8 cellular contexts compared by ENCODE assay signal in genomic region chr20:44582321-44583025, GRCh38. TPM values are rescaled to one million over a fixed set of nuclear protein-coding genes. Genes with fewer than 3 reads are reported as not detected.
A peak's percentile ranks its signal among the peaks of the same experiment; 100 is the strongest.
DNase-seq lines count a peak whose midpoint lies in the region; ATAC-seq and TF ChIP-seq lines count a peak whose summit lies in the region.

Gene PKIG (plus strand): TSS chr20:44582579. CDS start chr20:44614557, 31,978 bp downstream.

- peak; percentile 68 for ATAC-seq in IMR-90 (ENCODE audit: low read depth)
- ATAC-seq in GM18517 (IDR thresholded peaks at IDR 0.05; ENCODE audit: unreplicated experiment), result no peak

- H3K18ac ChIP-seq in IMR-90 (ENCODE audit: low read depth, low read length), result peak within 1 kb of the TSS; percentile 96

- BruUV-seq in IMR-90 (replicated peaks; lab: Mats Ljungman, UMichigan), result TSS peak; percentile 63

- H4K91ac ChIP-seq in IMR-90 (ENCODE audit: insufficient read depth, low read depth, low read length), result peak within 1 kb of the TSS; percentile 94

- 50% methylated on average over 1 of the region's 6 CpGs; no CpG with 5 or more reads in 1 of the 2 experiments for WGBS in IMR-90 (ENCODE audit: extremely low coverage in 2 of 2, insufficient read length in 1 of 2), 2 experiments

- DNase-seq in IMR-90 (peak; percentile 90), astrocyte of the spinal cord (ENCODE audit: low read depth, low spot score) (peak; percentile 80), HT-29 (ENCODE audit: low spot score) (no peak), NCI-H748 (lab: John Stamatoyannopoulos, UW; ENCODE audit: unreplicated experiment) (no peak), inferior parietal cortex (ENCODE audit: extremely low spot score) (no peak)

- H2AK5ac ChIP-seq in IMR-90 (ENCODE audit: low read depth, low read length), result peak within 1 kb of the TSS; percentile 91

- peaks cover 13 to 63% of the 10 kb centered on the region in 2 experiments; a peak in 3 of 4 replicates for H3K79me1 ChIP-seq in IMR-90 (ENCODE audit: low read depth in 1 of 2, low read length in 2 of 2)

- in situ Hi-C loops in IMR-90 (cut with MboI; ENCODE audit: low sequenced_read_pairs), result no loop called here
- in situ Hi-C loops in astrocyte of the spinal cord (cut with HindIII; ENCODE audit: low sequenced_read_pairs), result no loop called here

- peak within 1 kb of the TSS; percentile 88 for H2BK120ac ChIP-seq in IMR-90 (ENCODE audit: low read depth, low read length)

- peak within 1 kb of the TSS; percentile 94 for H4K5ac ChIP-seq in IMR-90 (ENCODE audit: low read depth, low read length)

- no peaks in the 10 kb centered on the region for H3K27me3 ChIP-seq in IMR-90 (ENCODE audit: control insufficient read depth, insufficient read depth, low read length)
- no peaks in the 10 kb centered on the region for H3K27me3 ChIP-seq in layer of hippocampus (ENCODE audit: control insufficient read depth, insufficient read depth, low read length)

- H4K8ac ChIP-seq in IMR-90 (ENCODE audit: low read depth in 2 of 2, low read length in 2 of 2), result peak within 1 kb of the TSS; percentile 2 to 89

- TF ChIP-seq RAD21 in IMR-90 (IDR thresholded peaks at IDR 0.05; ENCODE audit: low read length), result no peak

- intact Hi-C loops in IMR-90 (cut with micrococcal nuclease), result no loop called here

- H3K27ac ChIP-seq in IMR-90 (ENCODE audit: insufficient read depth, low read length) (peak within 1 kb of the TSS; percentile 80), layer of hippocampus (ENCODE audit: low read depth, low read length) (peak within 1 kb of the TSS; percentile 27), temporal lobe (ENCODE audit: low read depth, low read length) (no peak within 1 kb of the TSS)

- peak within 1 kb of the TSS; percentile 79 for H2AFZ ChIP-seq in IMR-90 (replicated peaks; ENCODE audit: low read length, poor library complexity)

- POLR2A ChIA-PET in IMR-90 (lab: Charles Lee; ENCODE audit: unreplicated experiment), result interaction anchor here (0.7 to 1.0 kb wide), 2 partner anchors 9 to 20 kb away, joined by 3 read pairs; no protein-coding TSS in a partner anchor

- H3K4me3 ChIP-seq in IMR-90 (ENCODE audit: insufficient read depth, low read depth, low read length), result peak within 1 kb of the TSS; percentile 50
- peak within 1 kb of the TSS; percentile 27 for H3K4me3 ChIP-seq in astrocyte of the spinal cord (ENCODE audit: low read depth, low read length)

- peak within 1 kb of the TSS; percentile 96 for H3K14ac ChIP-seq in IMR-90 (replicated peaks; ENCODE audit: low read depth, low read length)

- H4K20me1 ChIP-seq in IMR-90 (ENCODE audit: insufficient read depth, low read length), result peaks cover 3% of the 10 kb centered on the region; the same call in 1 of the 2 replicates

- peaks cover 28% of the 10 kb centered on the region for H3K4me1 ChIP-seq in IMR-90 (ENCODE audit: control insufficient read depth, insufficient read depth, low read length)

- H3K4ac ChIP-seq in IMR-90 (ENCODE audit: low read depth, low read length), result peak within 1 kb of the TSS; percentile 96

- H2BK20ac ChIP-seq in IMR-90 (ENCODE audit: low read depth, low read length), result peak within 1 kb of the TSS; percentile 91

- dilution Hi-C loops in IMR-90 (cut with HindIII; ENCODE audit: low sequenced_read_pairs, unreplicated experiment), result no loop called here

- H3K9me1 ChIP-seq in IMR-90 (ENCODE audit: insufficient read depth, low read length), result peaks cover 28% of the 10 kb centered on the region

- peak within 1 kb of the TSS; percentile 53 for H2BK5ac ChIP-seq in IMR-90 (ENCODE audit: low read depth, low read length, poor library complexity, severe bottlenecking)

- peak; percentile 26; the same call in 1 of the 2 replicates for TF ChIP-seq POLR2A in IMR-90 (IDR thresholded peaks at IDR 0.05; ENCODE audit: low read depth, low read length)

- H3K36me3 ChIP-seq in IMR-90 (ENCODE audit: control insufficient read depth, insufficient read depth, low read length), result no peaks in the 10 kb centered on the region

- CTCF ChIA-PET in IMR-90 (lab: Yijun Ruan, JAX), result interaction anchor here (0.9 to 1.2 kb wide), 2 partner anchors 16 to 20 kb away, joined by 3 read pairs; no protein-coding TSS in a partner anchor

- H3K23ac ChIP-seq in IMR-90 (ENCODE audit: low read depth, low read length), result peak within 1 kb of the TSS; percentile 92

- H3K9me3 ChIP-seq in IMR-90 (ENCODE audit: control insufficient read depth, insufficient read depth, low read length), result no peaks in the 10 kb centered on the region

- peak within 1 kb of the TSS; percentile 81 for H2AK9ac ChIP-seq in IMR-90 (replicated peaks; ENCODE audit: low read depth, low read length, poor library complexity)

- peak within 1 kb of the TSS; percentile 82 for H3K9ac ChIP-seq in IMR-90 (ENCODE audit: low read depth, low read length)

- H3K56ac ChIP-seq in IMR-90 (ENCODE audit: extremely low read depth, insufficient read depth, low read length), result peak within 1 kb of the TSS; percentile 92

- H3K4me2 ChIP-seq in IMR-90 (ENCODE audit: low read depth, low read length), result peak within 1 kb of the TSS; percentile 79

- peak within 1 kb of the TSS; percentile 91; the same call in 2 of the 3 replicates for H2BK15ac ChIP-seq in IMR-90 (ENCODE audit: low read depth, low read length)

- TF ChIP-seq CTCF in IMR-90 (conservative IDR thresholded peaks at IDR 0.05; ENCODE audit: low read depth, low read length), result no peak
- no peak for TF ChIP-seq CTCF in astrocyte of the spinal cord (IDR thresholded peaks at IDR 0.05; ENCODE audit: low read depth, low read length)

TF ChIP-seq in IMR-90, 13 proteins besides CTCF, POLR2A, EP300 and RAD21:
- TF ChIP-seq MXI1 (IDR thresholded peaks at IDR 0.05; ENCODE audit: borderline replicate concordance, low read depth, low read length) (no peak), CEBPB (IDR thresholded peaks at IDR 0.05; ENCODE audit: low read depth, low read length) (peak; percentile 45; the same call in 1 of the 2 replicates)

RNA-seq across cellular contexts. Expression of gene PKIG, which starts in this region (rescaled TPM):
- total RNA-seq in IMR-90 (2012; rRNA removed) (69.4 and 78.3 TPM in 2 replicates), temporal lobe (23.8 TPM)
- 89.6 and 91.2 TPM in 2 replicates for polyA plus RNA-seq in IMR-90 (2012; rRNA removed)
- polyA plus RNA-seq in IMR-90 (2012; cell fraction: cytosol; rRNA removed), result 107 and 152 TPM in 2 replicates
- polyA plus RNA-seq in IMR-90 (2012; cell fraction: nucleus; rRNA removed; ENCODE audit: low replicate concordance), result 30.7 and 43.9 TPM in 2 replicates
- 0.29 and 1.3 TPM in 2 replicates for total RNA-seq in HT-29 (2014; rRNA removed; shearing (Covaris generic))

Comparison
In these comparisons a context has a peak if more than half of its experiments do, and no peak if none do; other contexts are left out.
1. RNA of gene PKIG (total RNA-seq): 69.4 to 78.3 TPM in IMR-90 and 23.8 TPM in temporal lobe (single experiment); 0.29 to 1.3 TPM in HT-29; every median in the first group is over 10 times any median in the second.
2. DNase-seq: peak in IMR-90 (single experiment) and astrocyte of the spinal cord (single experiment); none in HT-29 (single experiment), NCI-H748 (single experiment) and inferior parietal cortex (single experiment).